Comparison of ENCODE assay signal across 1 cellular context in genomic region chr16:57235128-57236092, GRCh38.
A peak's percentile ranks its signal among the peaks of the same experiment; 100 is the strongest.
TF ChIP-seq lines count a peak whose summit lies in the region.

No MANE protein-coding gene starts in this region.

TF ChIP-seq in endothelial cell of umbilical vein, 7 proteins besides CTCF, POLR2A, EP300 and RAD21:
- TF ChIP-seq MAX (IDR thresholded peaks at IDR 0.05; ENCODE audit: insufficient read depth, insufficient read length): no peak
- no peak for TF ChIP-seq MYC (IDR thresholded peaks at IDR 0.05; ENCODE audit: low read depth, low read length)
- TF ChIP-seq GATA2 (IDR thresholded peaks at IDR 0.05; ENCODE audit: insufficient read depth, insufficient read length, low read depth, low read length): no peak
- TF ChIP-seq FOS (IDR thresholded peaks at IDR 0.05; ENCODE audit: borderline replicate concordance, insufficient read depth, low read length): peak; percentile 11
- TF ChIP-seq POLR2AphosphoS5 (IDR thresholded peaks at IDR 0.05; ENCODE audit: insufficient read depth, low read depth, low read length): no peak
- no peak for TF ChIP-seq EZH2 (IDR thresholded peaks at IDR 0.05; ENCODE audit: borderline replicate concordance, low read depth, low read length, severe bottlenecking)
- no peak for TF ChIP-seq JUN (IDR thresholded peaks at IDR 0.05; ENCODE audit: borderline replicate concordance, insufficient read depth, insufficient read length, low read depth)
TF ChIP-seq in endothelial cell of umbilical vein: peak in this region for 1.
